ENCODE assay signal across 8 cellular contexts in genomic region chr10:86969421-86970041, GRCh38. TPM values are rescaled to one million over a fixed set of nuclear protein-coding genes. Genes with fewer than 3 reads are reported as not detected.
DNase-seq lines count a peak whose midpoint lies in the region; ATAC-seq and TF ChIP-seq lines count a peak whose summit lies in the region.

No MANE protein-coding gene starts in this region.

- H3K36me3 ChIP-seq in GM06990 (ENCODE audit: control insufficient read depth, insufficient read depth, low read length), result no peaks in the 10 kb centered on the region

- H3K27ac ChIP-seq in skin epidermis, result peak overlapping the region in 20 of 21 experiments; percentile 88 to 100 (median 96)

- CTCF ChIA-PET in activated B cell treated with CpG ODN at 0.5 μM for 24 hours (lab: Charles Lee), result no interaction called here

- H3K4me3 Mint-ChIP-seq in activated B cell treated with CpG ODN at 0.5 μM for 24 hours, result peak overlapping the region; percentile 87

- POLR2A ChIA-PET in activated B cell treated with CpG ODN at 0.5 μM for 24 hours (lab: Charles Lee), result interaction anchor here (0.6 to 1.1 kb wide), 3 partner anchors 11 to 1614 kb away, joined by 3 read pairs; partner anchors contain the start of gene RNLS

- ATAC-seq in activated B cell treated with CpG ODN at 0.5 μM for 24 hours (ENCODE audit: low read depth), result no peak
- ATAC-seq in HG03139 (IDR thresholded peaks at IDR 0.05; ENCODE audit: unreplicated experiment), result no peak
- no peak for ATAC-seq in GM19395 (IDR thresholded peaks at IDR 0.05; ENCODE audit: unreplicated experiment)

- H3K4me3 ChIP-seq in GM06990 (replicated peaks; ENCODE audit: low read depth, low read length) (no peak overlapping the region), skin epidermis (peak overlapping the region; percentile 51 to 73 (median 62))

- TF ChIP-seq CTCF in GM06990 (IDR thresholded peaks at IDR 0.05; ENCODE audit: insufficient read depth, low read length, poor library complexity, severe bottlenecking), result no peak
- TF ChIP-seq CTCF in activated B cell treated with CpG ODN at 0.5 μM for 24 hours (IDR thresholded peaks at IDR 0.05), result no peak

- H3K9me3 Mint-ChIP-seq in activated B cell treated with CpG ODN at 0.5 μM for 24 hours, result no peaks in the 10 kb centered on the region

- no peak overlapping the region for H3K27ac Mint-ChIP-seq in activated B cell treated with CpG ODN at 0.5 μM for 24 hours

- no peaks in the 10 kb centered on the region for H3K27me3 ChIP-seq in GM06990 (replicated peaks; ENCODE audit: control insufficient read depth, insufficient read depth, low read length)

- H3K27me3 Mint-ChIP-seq in activated B cell treated with CpG ODN at 0.5 μM for 24 hours, result peaks cover 6% of the 10 kb centered on the region

- intact Hi-C loops in activated B cell treated with CpG ODN at 0.5 μM for 24 hours (cut with micrococcal nuclease), result loop anchor here (2.0 to 5.0 kb wide), 4 partner anchors 447 to 1418 kb away; partner anchors contain the start of genes ATAD1 and WAPL

- H3K4me1 Mint-ChIP-seq in activated B cell treated with CpG ODN at 0.5 μM for 24 hours, result peaks cover 43% of the 10 kb centered on the region

- no peaks in the 10 kb centered on the region for H3K36me3 Mint-ChIP-seq in activated B cell treated with CpG ODN at 0.5 μM for 24 hours (ENCODE audit: low read depth)

- DNase-seq in GM06990 (ENCODE audit: extremely low read depth, insufficient read length), result peak; percentile 6
- DNase-seq in activated B cell treated with CpG ODN at 0.5 μM for 24 hours, result no peak
- peak; percentile 58 for DNase-seq in hepatic stellate cell (ENCODE audit: low spot score)
- no peak for DNase-seq in central memory CD4-positive, alpha-beta T cell
- DNase-seq in SKM-1 (lab: John Stamatoyannopoulos, UW; ENCODE audit: unreplicated experiment), result no peak

RNA-seq across cellular contexts. Expression of gene ADIRF, which starts 1.2 kb away (rescaled TPM):
- 7.9 and 9.5 TPM in 2 replicates for total RNA-seq in activated B cell treated with CpG ODN at 0.5 μM for 24 hours

RNA-seq across cellular contexts. Expression of gene SNCG, which starts 11.1 kb away (rescaled TPM):
- not detected in 2 replicates for total RNA-seq in activated B cell treated with CpG ODN at 0.5 μM for 24 hours

RNA-seq across cellular contexts. Expression of gene MMRN2, which starts 12.1 kb away (rescaled TPM):
- total RNA-seq in activated B cell treated with CpG ODN at 0.5 μM for 24 hours, result 0.27 and 0.29 TPM in 2 replicates

RNA-seq across cellular contexts. Expression of gene FAM25A, which starts 50.6 kb away (rescaled TPM):
- total RNA-seq in activated B cell treated with CpG ODN at 0.5 μM for 24 hours, result not detected in 2 replicates

Comparison
In these comparisons a context has a peak if more than half of its experiments do, and no peak if none do; other contexts are left out.
1. DNase-seq: peak in GM06990 (single experiment) and hepatic stellate cell (single experiment); none in activated B cell treated with CpG ODN at 0.5 μM for 24 hours (single experiment), central memory CD4-positive, alpha-beta T cell (single experiment) and SKM-1 (single experiment).